ENCODE assay signal across 21 cellular contexts in genomic region chr4:120209706-120210105, GRCh38.
"Had no signal": no experiment of that assay in that cellular context is flagged by ENCODE, and none has a peak within 500 bp of the region (broad histone marks: within the 10 kb centered on the region; RNA-seq: fewer than 3 reads in every experiment).

No MANE protein-coding gene starts in this region.

- H3K27me3 ChIP-seq: body of pancreas, cardiac muscle cell, foreskin keratinocyte, sigmoid colon, transverse colon had no signal

- H3K4me2 ChIP-seq: smooth muscle cell had no signal

- H3K27ac ChIP-seq: body of pancreas, cardiac muscle cell, foreskin keratinocyte, lower lobe of right lung, sigmoid colon, transverse colon, WERI-Rb-1 had no signal

- H3K4me3 ChIP-seq: body of pancreas, cardiac muscle cell, lower lobe of right lung, sigmoid colon, smooth muscle cell, transverse colon had no signal

- H3K36me3 ChIP-seq: cardiac muscle cell, lower lobe of right lung, sigmoid colon, transverse colon, WERI-Rb-1 had no signal

- H3K4me1 ChIP-seq: body of pancreas, foreskin keratinocyte, lower lobe of right lung, sigmoid colon, transverse colon had no signal

- H3K9me3 ChIP-seq: body of pancreas, lower lobe of right lung, sigmoid colon, transverse colon had no signal

- ATAC-seq: body of pancreas; foreskin keratinocyte; left lobe of liver; lower lobe of right lung; naive thymus-derived CD4-positive, alpha-beta T cell; stimulated activated naive B cell treated with anti-CD40 and anti-IgM and Interleukin-4, amounts not matched to agents 10 μg/mL and 1 μg/mL and 100 μg/mL, for 72 hours had no signal

- FAIRE-seq: urothelium cell line had no signal

- DNase-seq: activated CD4-positive, alpha-beta T cell treated with anti-CD3 and anti-CD28 coated beads for 1 hour; activated CD4-positive, alpha-beta T cell treated with anti-CD3 and anti-CD28 coated beads, Interleukin-2, amount 50 U/mL, for 1 hour; activated gamma-delta T cell treated with Interleukin-2 at 50 U/mL for 16 hours; activated T-cell treated with anti-CD3 and anti-CD28 coated beads, Interleukin-2, amount 50 U/mL, for 1 hour; anterior cingulate cortex; body of pancreas; foreskin keratinocyte; immature natural killer cell; lower lobe of right lung; naive thymus-derived CD4-positive, alpha-beta T cell; posterior cingulate gyrus; sigmoid colon; stimulated activated CD4-positive, alpha-beta T cell treated with anti-CD3 and anti-CD28 coated beads, Interleukin-2, amount 100 ng/mL, for 48 hours; stimulated activated CD8-positive, alpha-beta memory T cell treated with anti-CD3 and anti-CD28 coated beads, Interleukin-4, amount 100 ng/mL, for 48 hours; stimulated activated naive B cell treated with anti-CD40 and anti-IgM and Interleukin-4, amounts not matched to agents 10 μg/mL and 1 μg/mL and 100 μg/mL, for 72 hours; transverse colon; WERI-Rb-1 had no signal
